In the genomic region with DNA sequence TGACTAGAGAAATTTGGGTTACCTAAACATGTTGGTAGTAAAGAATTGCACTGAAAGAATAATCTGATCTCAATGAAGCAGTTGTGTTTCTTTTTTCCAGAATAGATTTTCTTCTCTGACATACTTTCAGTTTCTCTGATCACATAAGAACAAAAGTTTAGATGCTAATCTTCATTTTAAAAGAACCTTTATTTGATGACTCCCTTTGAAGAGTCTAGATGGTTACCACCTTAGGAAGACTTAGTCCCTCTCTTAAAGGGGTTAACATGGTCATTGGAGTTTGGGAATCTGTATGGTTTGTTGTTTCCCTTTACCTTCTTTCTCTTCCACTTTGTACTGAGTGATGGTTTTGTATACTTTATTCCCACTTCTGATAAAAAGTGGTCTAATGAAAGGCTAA, we compare ENCODE assay signal across 1 cellular context.
TF ChIP-seq lines count a peak whose summit lies in the region.

No MANE protein-coding gene starts in this region.

TF ChIP-seq in K562, 482 proteins besides CTCF, POLR2A, EP300 and RAD21:
- TF ChIP-seq, protein P1, sequence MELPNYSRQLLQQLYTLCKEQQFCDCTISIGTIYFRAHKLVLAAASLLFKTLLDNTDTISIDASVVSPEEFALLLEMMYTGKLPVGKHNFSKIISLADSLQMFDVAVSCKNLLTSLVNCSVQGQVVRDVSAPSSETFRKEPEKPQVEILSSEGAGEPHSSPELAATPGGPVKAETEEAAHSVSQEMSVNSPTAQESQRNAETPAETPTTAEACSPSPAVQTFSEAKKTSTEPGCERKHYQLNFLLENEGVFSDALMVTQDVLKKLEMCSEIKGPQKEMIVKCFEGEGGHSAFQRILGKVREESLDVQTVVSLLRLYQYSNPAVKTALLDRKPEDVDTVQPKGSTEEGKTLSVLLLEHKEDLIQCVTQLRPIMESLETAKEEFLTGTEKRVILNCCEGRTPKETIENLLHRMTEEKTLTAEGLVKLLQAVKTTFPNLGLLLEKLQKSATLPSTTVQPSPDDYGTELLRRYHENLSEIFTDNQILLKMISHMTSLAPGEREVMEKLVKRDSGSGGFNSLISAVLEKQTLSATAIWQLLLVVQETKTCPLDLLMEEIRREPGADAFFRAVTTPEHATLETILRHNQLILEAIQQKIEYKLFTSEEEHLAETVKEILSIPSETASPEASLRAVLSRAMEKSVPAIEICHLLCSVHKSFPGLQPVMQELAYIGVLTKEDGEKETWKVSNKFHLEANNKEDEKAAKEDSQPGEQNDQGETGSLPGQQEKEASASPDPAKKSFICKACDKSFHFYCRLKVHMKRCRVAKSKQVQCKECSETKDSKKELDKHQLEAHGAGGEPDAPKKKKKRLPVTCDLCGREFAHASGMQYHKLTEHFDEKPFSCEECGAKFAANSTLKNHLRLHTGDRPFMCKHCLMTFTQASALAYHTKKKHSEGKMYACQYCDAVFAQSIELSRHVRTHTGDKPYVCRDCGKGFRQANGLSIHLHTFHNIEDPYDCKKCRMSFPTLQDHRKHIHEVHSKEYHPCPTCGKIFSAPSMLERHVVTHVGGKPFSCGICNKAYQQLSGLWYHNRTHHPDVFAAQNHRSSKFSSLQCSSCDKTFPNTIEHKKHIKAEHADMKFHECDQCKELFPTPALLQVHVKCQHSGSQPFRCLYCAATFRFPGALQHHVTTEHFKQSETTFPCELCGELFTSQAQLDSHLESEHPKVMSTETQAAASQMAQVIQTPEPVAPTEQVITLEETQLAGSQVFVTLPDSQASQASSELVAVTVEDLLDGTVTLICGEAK (IDR thresholded peaks at IDR 0.05): no peak
- TF ChIP-seq, protein P1 (CRISPR knock-in tag; IDR thresholded peaks at IDR 0.05): no peak
- TF ChIP-seq XRCC4 (IDR thresholded peaks at IDR 0.05; ENCODE audit: extremely low read depth, insufficient read depth, insufficient read length): no peak
- TF ChIP-seq, protein P2, sequence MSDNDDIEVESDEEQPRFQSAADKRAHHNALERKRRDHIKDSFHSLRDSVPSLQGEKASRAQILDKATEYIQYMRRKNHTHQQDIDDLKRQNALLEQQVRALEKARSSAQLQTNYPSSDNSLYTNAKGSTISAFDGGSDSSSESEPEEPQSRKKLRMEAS (CRISPR knock-in tag; IDR thresholded peaks at IDR 0.05): no peak
- no peak for TF ChIP-seq RAD51 (IDR thresholded peaks at IDR 0.05; ENCODE audit: borderline replicate concordance, low read depth)
- no peak for TF ChIP-seq TEAD1 (CRISPR knock-in tag; IDR thresholded peaks at IDR 0.05)
- TF ChIP-seq RNF2 (IDR thresholded peaks at IDR 0.05): no peak
- TF ChIP-seq NELFE (IDR thresholded peaks at IDR 0.05; ENCODE audit: insufficient read depth, insufficient read length): no peak
- no peak for TF ChIP-seq ZNF311 (CRISPR knock-in tag; IDR thresholded peaks at IDR 0.05)
